ENCODE assay signal across 8 cellular contexts in the genomic region with DNA sequence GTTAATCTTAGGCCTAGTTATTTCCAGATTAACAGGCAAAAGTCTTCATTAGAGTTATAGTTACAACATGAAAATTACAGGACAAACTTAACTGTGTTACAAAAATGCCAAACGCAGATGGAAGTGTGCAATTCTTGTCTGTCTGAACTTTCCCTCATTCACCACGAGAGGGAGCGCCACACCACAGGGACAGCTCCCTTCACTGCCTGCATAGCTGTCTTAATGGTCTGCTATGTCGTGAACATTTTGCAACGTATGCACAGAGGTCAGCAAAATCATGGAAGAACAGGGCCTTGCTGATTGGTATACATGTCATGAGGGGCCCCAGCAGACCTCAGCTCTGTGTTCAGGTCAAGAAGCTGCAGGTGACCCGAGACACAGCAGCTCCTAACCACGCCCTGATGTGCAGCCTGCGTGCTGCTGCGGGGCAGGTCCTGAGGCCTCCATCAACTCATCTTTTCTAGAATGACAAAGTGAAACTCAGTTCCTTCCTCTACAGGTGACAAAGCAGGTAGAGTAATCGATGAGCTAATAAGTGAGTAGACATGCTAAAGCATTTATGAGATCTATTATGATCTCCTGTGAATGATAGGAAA.
DNase-seq lines count a peak whose midpoint lies in the region; ATAC-seq and TF ChIP-seq lines count a peak whose summit lies in the region.

No MANE protein-coding gene starts in this region.

- H3K36me3 Mint-ChIP-seq in Caco-2 (ENCODE audit: insufficient read depth, unreplicated experiment): no peaks in the 10 kb centered on the region
- H3K36me3 Mint-ChIP-seq in activated T-helper 17 cell treated with anti-CD3 and anti-CD28 coated beads, Interleukin-2, amount 50 U/mL, for 72 hours (ENCODE audit: low read depth): no peaks in the 10 kb centered on the region

- H3K4me1 ChIP-seq in Caco-2: peaks cover 4% of the 10 kb centered on the region; the same call in 1 of the 2 replicates
- H3K4me1 ChIP-seq in tibial artery: peaks cover 0 to 4% (median 0%) of the 10 kb centered on the region in 4 donors

- H3K4me3 Mint-ChIP-seq in Caco-2 (ENCODE audit: unreplicated experiment): no peak overlapping the region
- H3K4me3 Mint-ChIP-seq in activated T-helper 17 cell treated with anti-CD3 and anti-CD28 coated beads, Interleukin-2, amount 50 U/mL, for 72 hours: no peak overlapping the region

- TF ChIP-seq CTCF in Caco-2 (IDR thresholded peaks at IDR 0.05; ENCODE audit: insufficient read depth in 1 of 2, low read depth in 1 of 2, low read length in 1 of 2, severe bottlenecking in 1 of 2, unreplicated experiment in 1 of 2): peak; percentile 62 to 66
- TF ChIP-seq CTCF in LNCaP clone FGC (IDR thresholded peaks at IDR 0.05; ENCODE audit: control insufficient read depth, extremely low read depth, insufficient read depth): peak; percentile 99
- TF ChIP-seq CTCF in fibroblast of villous mesenchyme (IDR thresholded peaks at IDR 0.05; ENCODE audit: insufficient read depth, low read depth, low read length): peak; percentile 97
- peak; percentile 79 to 85 for TF ChIP-seq CTCF in tibial artery (IDR thresholded peaks at IDR 0.05)

- H3K27ac Mint-ChIP-seq in Caco-2 (ENCODE audit: unreplicated experiment): no peak overlapping the region
- H3K27ac Mint-ChIP-seq in activated T-helper 17 cell treated with anti-CD3 and anti-CD28 coated beads, Interleukin-2, amount 50 U/mL, for 72 hours: no peak overlapping the region

- no peak overlapping the region for H3K27ac ChIP-seq in tibial artery

- no TSS peak for BruUV-seq in Caco-2 (replicated peaks; lab: Mats Ljungman, UMichigan)

- peak; percentile 90 for ATAC-seq in GM21529 (IDR thresholded peaks at IDR 0.05; ENCODE audit: unreplicated experiment)
- ATAC-seq in activated T-helper 17 cell treated with anti-CD3 and anti-CD28 coated beads, Interleukin-2, amount 50 U/mL, for 72 hours (replicated peaks): peak; percentile 74

- no peaks in the 10 kb centered on the region for H3K27me3 Mint-ChIP-seq in Caco-2 (ENCODE audit: insufficient read depth, unreplicated experiment)
- peaks cover 4% of the 10 kb centered on the region for H3K27me3 Mint-ChIP-seq in activated T-helper 17 cell treated with anti-CD3 and anti-CD28 coated beads, Interleukin-2, amount 50 U/mL, for 72 hours

- POLR2A ChIA-PET in Caco-2 (lab: Charles Lee): no interaction called here

- intact Hi-C loops in Caco-2 (cut with micrococcal nuclease; ENCODE audit: unreplicated experiment) (loop anchor here (1.0 to 5.0 kb wide), 4 partner anchors 75 to 298 kb away; no protein-coding TSS in a partner anchor), tibial artery (cut with DNase I; ENCODE audit: low total_unique reads) (no loop called here)

- H3K9me3 Mint-ChIP-seq in Caco-2 (ENCODE audit: unreplicated experiment): no peaks in the 10 kb centered on the region
- H3K9me3 Mint-ChIP-seq in activated T-helper 17 cell treated with anti-CD3 and anti-CD28 coated beads, Interleukin-2, amount 50 U/mL, for 72 hours: no peaks in the 10 kb centered on the region

- H3K9me3 ChIP-seq in Caco-2 (no peaks in the 10 kb centered on the region), tibial artery (no peaks in the 10 kb centered on the region)

- CTCF ChIA-PET in Caco-2 (lab: Charles Lee): interaction anchor here (0.7 to 1.0 kb wide), 5 partner anchors 27 to 882 kb away, joined by 3 to 7 read pairs (median 3); no protein-coding TSS in a partner anchor

- H3K36me3 ChIP-seq in Caco-2 (ENCODE audit: control insufficient read depth, insufficient read depth, low read length): no peaks in the 10 kb centered on the region
- H3K36me3 ChIP-seq in tibial artery: no peaks in the 10 kb centered on the region

- no peaks in the 10 kb centered on the region for H3K4me1 Mint-ChIP-seq in Caco-2 (ENCODE audit: low read depth, unreplicated experiment)
- no peaks in the 10 kb centered on the region for H3K4me1 Mint-ChIP-seq in activated T-helper 17 cell treated with anti-CD3 and anti-CD28 coated beads, Interleukin-2, amount 50 U/mL, for 72 hours

- DNase-seq in Caco-2 (peak; percentile 56 to 65), LNCaP clone FGC (ENCODE audit: low read depth) (peak; percentile 56), RPMI7951 (ENCODE audit: low read depth) (peak; percentile 71), fibroblast of villous mesenchyme (ENCODE audit: low read depth) (peak; percentile 81), nucleus accumbens (lab: John Stamatoyannopoulos, UW) (peak in 51 of 56 donors; percentile 3 to 77 (median 41)), tibial artery (peak; percentile 61 to 72)

- H3K4me3 ChIP-seq in Caco-2 (ENCODE audit: low read depth, low read length) (no peak overlapping the region), LNCaP clone FGC (ENCODE audit: low read depth, low read length) (no peak overlapping the region), fibroblast of villous mesenchyme (ENCODE audit: low read depth, low read length) (no peak overlapping the region), tibial artery (no peak overlapping the region)

- no peaks in the 10 kb centered on the region for H3K27me3 ChIP-seq in Caco-2 (replicated peaks; ENCODE audit: control insufficient read depth, insufficient read depth, low read length)
- no peaks in the 10 kb centered on the region for H3K27me3 ChIP-seq in tibial artery
